ENCODE assay signal across 22 cellular contexts in the genomic region with DNA sequence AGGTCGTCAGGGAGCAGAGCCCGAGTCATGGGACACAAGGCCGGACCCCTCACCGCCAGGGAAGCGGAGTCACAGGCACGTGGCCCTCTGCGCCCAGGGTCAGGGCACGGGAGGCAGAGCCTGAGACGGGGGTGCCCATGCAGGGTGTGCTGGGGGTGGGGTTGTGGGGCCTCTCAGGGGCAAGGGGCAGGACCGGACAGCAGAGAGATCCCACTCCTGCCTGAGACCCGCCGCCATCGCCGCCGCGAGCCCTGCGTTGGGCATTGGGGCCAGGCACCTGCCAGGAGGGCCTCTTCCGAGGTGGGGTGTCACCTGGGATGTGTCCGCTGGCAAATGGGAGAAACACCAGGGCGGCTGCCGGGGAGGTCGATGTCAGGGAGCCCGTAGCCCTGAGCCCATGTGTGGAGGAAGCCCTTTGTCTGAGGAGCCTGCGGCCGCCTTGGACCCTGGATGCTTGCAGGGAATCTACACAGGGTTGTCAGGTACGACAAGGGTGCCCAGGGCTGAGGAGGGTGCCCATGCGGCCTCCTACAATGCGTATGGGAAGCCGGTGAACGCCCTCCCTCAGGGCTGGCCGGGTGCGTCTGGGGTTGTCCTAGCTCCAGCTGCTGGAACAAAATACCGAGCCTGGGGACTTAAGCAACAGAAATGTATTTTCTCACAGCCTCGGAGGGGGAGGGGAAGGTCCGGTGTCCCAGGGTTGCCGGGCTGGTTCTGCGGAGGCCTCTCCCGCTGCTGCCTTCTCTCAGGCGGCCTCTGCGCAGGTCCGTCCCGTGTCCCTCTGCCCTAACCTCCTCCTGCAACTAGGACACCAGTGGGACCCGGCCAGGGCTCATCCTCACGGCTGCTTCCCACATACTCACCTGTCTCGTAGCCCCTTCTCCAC. TPM values are rescaled to one million over a fixed set of nuclear protein-coding genes. Genes with fewer than 3 reads are reported as not detected.
A peak's percentile ranks its signal among the peaks of the same experiment; 100 is the strongest.
DNase-seq lines count a peak whose midpoint lies in the region; ATAC-seq and TF ChIP-seq lines count a peak whose summit lies in the region.
"Had no signal": no experiment of that assay in that cellular context is flagged by ENCODE, and none has a peak within 500 bp of the region (broad histone marks: within the 10 kb centered on the region; RNA-seq: fewer than 3 reads in every experiment).

No MANE protein-coding gene starts in this region.

- no peak for TF ChIP-seq EP300 in upper lobe of left lung (IDR thresholded peaks at IDR 0.05)

- no peak for TF ChIP-seq CTCF in nephron (IDR thresholded peaks at IDR 0.05; ENCODE audit: unreplicated experiment in 3 of 3)
- no peak for TF ChIP-seq CTCF in upper lobe of left lung (IDR thresholded peaks at IDR 0.05)

- intact Hi-C loops in Right ventricle myocardium inferior (cut with DNase I) (no loop called here), left cardiac atrium (cut with DNase I) (no loop called here), left ventricle myocardium superior (cut with micrococcal nuclease) (no loop called here)

- H3K36me3 ChIP-seq in upper lobe of left lung: no peaks in the 10 kb centered on the region
- H3K36me3 ChIP-seq: gastroesophageal sphincter, sigmoid colon had no signal

- DNase-seq in Right ventricle myocardium inferior (ENCODE audit: missing footprints): peak; percentile 67
- no peak for DNase-seq in left cardiac atrium
- DNase-seq in left ventricle myocardium superior: no peak
- DNase-seq in upper lobe of left lung: peak; percentile 72 to 81
- DNase-seq in HPDE6-E6E7 (ENCODE audit: extremely low spot score): no peak
- DNase-seq: activated CD8-positive, alpha-beta memory T cell treated with anti-CD3 and anti-CD28 coated beads for 24 hours; amniotic stem cell; CD4-positive, CD25-positive, alpha-beta regulatory T cell; islet precursor cell; NCI-H2029 treated with DMSO at 0.1 percent for 48 hours; OCI-M1; sigmoid colon; SK-N-SH; stimulated activated CD4-positive, alpha-beta T cell treated with anti-CD3 and anti-CD28 coated beads, Interleukin-4, amount 100 ng/mL, for 1 hour had no signal

- H3K27me3 Mint-ChIP-seq in nephron (ENCODE audit: low read depth): peaks cover 11% of the 10 kb centered on the region
- H3K27me3 Mint-ChIP-seq: activated T-helper 17 cell treated with anti-CD3 and anti-CD28 coated beads, Interleukin-2, amount 50 U/mL, for 72 hours; CD4-positive, CD25-positive, alpha-beta regulatory T cell had no signal

- peaks cover 5 to 34% (median 25%) of the 10 kb centered on the region in 4 donors for H3K4me1 ChIP-seq in upper lobe of left lung
- H3K4me1 ChIP-seq: gastroesophageal sphincter, sigmoid colon had no signal

- peaks cover 0 to 7% (median 0%) of the 10 kb centered on the region in 4 donors for H3K27me3 ChIP-seq in upper lobe of left lung

- H3K9me3 ChIP-seq in upper lobe of left lung: no peaks in the 10 kb centered on the region
- H3K9me3 ChIP-seq: gastroesophageal sphincter, sigmoid colon, SK-N-SH had no signal

- peak overlapping the region in 1 of 4 donors; percentile 55 for H3K27ac ChIP-seq in upper lobe of left lung

- WGBS in upper lobe of left lung, 2 donors: 83 to 85% methylated on average over 14 to 45 of the region's 45 CpGs

- H3K4me1 Mint-ChIP-seq in nephron: peaks cover 51% of the 10 kb centered on the region
- H3K4me1 Mint-ChIP-seq: activated T-helper 17 cell treated with anti-CD3 and anti-CD28 coated beads, Interleukin-2, amount 50 U/mL, for 72 hours had no signal

- TF ChIP-seq POLR2A in upper lobe of left lung (IDR thresholded peaks at IDR 0.05): no peak

- no peak for ATAC-seq in Right ventricle myocardium inferior
- ATAC-seq in left cardiac atrium: no peak
- peak; percentile 44 for ATAC-seq in left ventricle myocardium superior
- ATAC-seq in upper lobe of left lung (ENCODE audit: low FRiP score in 2 of 2): no peak
- ATAC-seq in GM21390 (IDR thresholded peaks at IDR 0.05; ENCODE audit: unreplicated experiment): no peak
- ATAC-seq in SK-N-SH treated with all-trans-retinoic acid at 6 μM for 48 hours: no peak
- ATAC-seq: activated T-helper 17 cell treated with anti-CD3 and anti-CD28 coated beads, Interleukin-2, amount 50 U/mL, for 72 hours; gastroesophageal sphincter had no signal

- no peaks in the 10 kb centered on the region for H3K36me3 Mint-ChIP-seq in nephron (ENCODE audit: low read depth)
- H3K36me3 Mint-ChIP-seq: CD4-positive, CD25-positive, alpha-beta regulatory T cell had no signal

- peak overlapping the region; percentile 95 to 100 (median 99) for H3K27ac Mint-ChIP-seq in nephron
- H3K27ac Mint-ChIP-seq: activated T-helper 17 cell treated with anti-CD3 and anti-CD28 coated beads, Interleukin-2, amount 50 U/mL, for 72 hours had no signal

- H3K4me3 ChIP-seq in upper lobe of left lung: no peak overlapping the region
- H3K4me3 ChIP-seq: gastroesophageal sphincter, sigmoid colon had no signal

- no peaks in the 10 kb centered on the region for H3K9me3 Mint-ChIP-seq in nephron
- H3K9me3 Mint-ChIP-seq: activated T-helper 17 cell treated with anti-CD3 and anti-CD28 coated beads, Interleukin-2, amount 50 U/mL, for 72 hours had no signal

- peak overlapping the region in 2 of 3 experiments; percentile 40 to 44 for H3K4me3 Mint-ChIP-seq in nephron
- H3K4me3 Mint-ChIP-seq: activated T-helper 17 cell treated with anti-CD3 and anti-CD28 coated beads, Interleukin-2, amount 50 U/mL, for 72 hours; CD4-positive, CD25-positive, alpha-beta regulatory T cell had no signal

TF ChIP-seq in SK-N-SH treated with all-trans-retinoic acid at 6 μM for 48 hours, 23 proteins besides CTCF, POLR2A, EP300 and RAD21 (continues in another document):
- no peak for TF ChIP-seq GLIS3 (CRISPR knock-in tag; IDR thresholded peaks at IDR 0.05)
- TF ChIP-seq, protein P1, sequence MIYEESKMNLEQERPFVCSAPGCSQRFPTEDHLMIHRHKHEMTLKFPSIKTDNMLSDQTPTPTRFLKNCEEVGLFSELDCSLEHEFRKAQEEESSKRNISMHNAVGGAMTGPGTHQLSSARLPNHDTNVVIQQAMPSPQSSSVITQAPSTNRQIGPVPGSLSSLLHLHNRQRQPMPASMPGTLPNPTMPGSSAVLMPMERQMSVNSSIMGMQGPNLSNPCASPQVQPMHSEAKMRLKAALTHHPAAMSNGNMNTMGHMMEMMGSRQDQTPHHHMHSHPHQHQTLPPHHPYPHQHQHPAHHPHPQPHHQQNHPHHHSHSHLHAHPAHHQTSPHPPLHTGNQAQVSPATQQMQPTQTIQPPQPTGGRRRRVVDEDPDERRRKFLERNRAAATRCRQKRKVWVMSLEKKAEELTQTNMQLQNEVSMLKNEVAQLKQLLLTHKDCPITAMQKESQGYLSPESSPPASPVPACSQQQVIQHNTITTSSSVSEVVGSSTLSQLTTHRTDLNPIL (CRISPR knock-in tag; IDR thresholded peaks at IDR 0.05; ENCODE audit: low read depth): no peak
- no peak for TF ChIP-seq ESRRG (CRISPR knock-in tag; IDR thresholded peaks at IDR 0.05)
- TF ChIP-seq ZFP30 (CRISPR knock-in tag; IDR thresholded peaks at IDR 0.05): no peak
- no peak for TF ChIP-seq CSDC2 (CRISPR knock-in tag; IDR thresholded peaks at IDR 0.05)
- no peak for TF ChIP-seq ZFP3 (CRISPR knock-in tag; IDR thresholded peaks at IDR 0.05)
- no peak for TF ChIP-seq BACH2 (CRISPR knock-in tag; IDR thresholded peaks at IDR 0.05; ENCODE audit: borderline replicate concordance)
- TF ChIP-seq, protein P2, sequence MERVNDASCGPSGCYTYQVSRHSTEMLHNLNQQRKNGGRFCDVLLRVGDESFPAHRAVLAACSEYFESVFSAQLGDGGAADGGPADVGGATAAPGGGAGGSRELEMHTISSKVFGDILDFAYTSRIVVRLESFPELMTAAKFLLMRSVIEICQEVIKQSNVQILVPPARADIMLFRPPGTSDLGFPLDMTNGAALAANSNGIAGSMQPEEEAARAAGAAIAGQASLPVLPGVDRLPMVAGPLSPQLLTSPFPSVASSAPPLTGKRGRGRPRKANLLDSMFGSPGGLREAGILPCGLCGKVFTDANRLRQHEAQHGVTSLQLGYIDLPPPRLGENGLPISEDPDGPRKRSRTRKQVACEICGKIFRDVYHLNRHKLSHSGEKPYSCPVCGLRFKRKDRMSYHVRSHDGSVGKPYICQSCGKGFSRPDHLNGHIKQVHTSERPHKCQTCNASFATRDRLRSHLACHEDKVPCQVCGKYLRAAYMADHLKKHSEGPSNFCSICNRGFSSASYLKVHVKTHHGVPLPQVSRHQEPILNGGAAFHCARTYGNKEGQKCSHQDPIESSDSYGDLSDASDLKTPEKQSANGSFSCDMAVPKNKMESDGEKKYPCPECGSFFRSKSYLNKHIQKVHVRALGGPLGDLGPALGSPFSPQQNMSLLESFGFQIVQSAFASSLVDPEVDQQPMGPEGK (CRISPR knock-in tag; IDR thresholded peaks at IDR 0.05; ENCODE audit: borderline replicate concordance): no peak
- TF ChIP-seq RARB (CRISPR knock-in tag; IDR thresholded peaks at IDR 0.05): no peak
- no peak for TF ChIP-seq OSR1 (CRISPR knock-in tag; IDR thresholded peaks at IDR 0.05)
- TF ChIP-seq, protein P3, sequence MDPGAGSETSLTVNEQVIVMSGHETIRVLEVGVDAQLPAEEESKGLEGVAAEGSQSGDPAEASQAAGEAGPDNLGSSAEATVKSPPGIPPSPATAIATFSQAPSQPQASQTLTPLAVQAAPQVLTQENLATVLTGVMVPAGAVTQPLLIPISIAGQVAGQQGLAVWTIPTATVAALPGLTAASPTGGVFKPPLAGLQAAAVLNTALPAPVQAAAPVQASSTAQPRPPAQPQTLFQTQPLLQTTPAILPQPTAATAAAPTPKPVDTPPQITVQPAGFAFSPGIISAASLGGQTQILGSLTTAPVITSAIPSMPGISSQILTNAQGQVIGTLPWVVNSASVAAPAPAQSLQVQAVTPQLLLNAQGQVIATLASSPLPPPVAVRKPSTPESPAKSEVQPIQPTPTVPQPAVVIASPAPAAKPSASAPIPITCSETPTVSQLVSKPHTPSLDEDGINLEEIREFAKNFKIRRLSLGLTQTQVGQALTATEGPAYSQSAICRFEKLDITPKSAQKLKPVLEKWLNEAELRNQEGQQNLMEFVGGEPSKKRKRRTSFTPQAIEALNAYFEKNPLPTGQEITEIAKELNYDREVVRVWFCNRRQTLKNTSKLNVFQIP (CRISPR knock-in tag; IDR thresholded peaks at IDR 0.05; ENCODE audit: borderline replicate concordance, low read depth): no peak

RNA-seq across cellular contexts. Expression of a gene that starts 16.4 kb away (rescaled TPM):
- total RNA-seq in Right ventricle myocardium inferior (2.9 TPM), left cardiac atrium (1 to 10 TPM; 5.3 to 6.1 TPM), left ventricle myocardium superior (4.0 TPM), upper lobe of left lung (10 to 100 TPM in 5 of 6 donors, 1 to 10 TPM in 1; 5.7 to 34.6 (median 15.2) TPM)

RNA-seq across cellular contexts. Expression of a gene that starts 41.4 kb away (rescaled TPM):
- 0.24 TPM for total RNA-seq in Right ventricle myocardium inferior
- total RNA-seq in left cardiac atrium: not detected
- total RNA-seq in left ventricle myocardium superior: not detected
- total RNA-seq in upper lobe of left lung: 10 to 100 TPM in 2 of 6 donors, 1 to 10 TPM in 3, under 1 TPM in 1; 0.86 to 14.5 (median 5.8) TPM
- total RNA-seq: CD4-positive, CD25-positive, alpha-beta regulatory T cell; chondrocyte; Daoy; endothelial cell of umbilical vein; sigmoid colon had no signal

RNA-seq across cellular contexts. Expression of a gene that starts 58.2 kb away (rescaled TPM):
- total RNA-seq in Right ventricle myocardium inferior (not detected), left cardiac atrium (not detected), left ventricle myocardium superior (not detected), upper lobe of left lung (1 to 10 TPM; 1.0 to 2.4 (median 1.8) TPM)
- total RNA-seq: activated T-helper 17 cell treated with anti-CD3 and anti-CD28 coated beads, Interleukin-2, amount 50 U/mL, for 72 hours; CD4-positive, CD25-positive, alpha-beta regulatory T cell; chondrocyte; Daoy; endothelial cell of umbilical vein; sigmoid colon had no signal

Comparison
In these comparisons a context has a peak if more than half of its experiments do, and no peak if none do; other contexts are left out.
1. DNase-seq: peak in Right ventricle myocardium inferior (single experiment) and upper lobe of left lung (2 of 2); none in left cardiac atrium (single experiment), left ventricle myocardium superior (single experiment) and HPDE6-E6E7 (single experiment).